ENCODE assay signal across 22 cellular contexts in genomic region chr3:89617706-89618105, GRCh38.
DNase-seq lines count a peak whose midpoint lies in the region; ATAC-seq and TF ChIP-seq lines count a peak whose summit lies in the region.
"Had no signal": no experiment of that assay in that cellular context is flagged by ENCODE, and none has a peak within 500 bp of the region (broad histone marks: within the 10 kb centered on the region; RNA-seq: fewer than 3 reads in every experiment).

No MANE protein-coding gene starts in this region.

- H3K27me3 ChIP-seq in esophagus squamous epithelium: no peaks in the 10 kb centered on the region
- H3K27me3 ChIP-seq: esophagus muscularis mucosa, suprapubic skin, uterus had no signal

- WGBS in esophagus squamous epithelium, 2 donors: 6 to 50% methylated on average over 1 of the region's 1 CpG

- ATAC-seq in GM19463 (IDR thresholded peaks at IDR 0.05; ENCODE audit: unreplicated experiment): no peak
- ATAC-seq in HG02763 (IDR thresholded peaks at IDR 0.05; ENCODE audit: unreplicated experiment): no peak
- ATAC-seq: activated naive CD8-positive, alpha-beta T cell treated with anti-CD3 and anti-CD28 coated beads, Interleukin-2, amount 50 U/mL, for 24 hours; CD8-positive, alpha-beta T cell; SK-N-SH treated with all-trans-retinoic acid at 6 μM for 48 hours had no signal

- intact Hi-C loops in esophagus squamous epithelium (cut with DNase I): no loop called here

- H3K4me1 ChIP-seq in esophagus squamous epithelium: no peaks in the 10 kb centered on the region
- H3K4me1 ChIP-seq: esophagus muscularis mucosa, suprapubic skin, uterus had no signal

- H3K27ac ChIP-seq in esophagus squamous epithelium: no peak overlapping the region
- H3K27ac ChIP-seq: esophagus muscularis mucosa, suprapubic skin, uterus had no signal

- H3K36me3 ChIP-seq in esophagus squamous epithelium: no peaks in the 10 kb centered on the region
- H3K36me3 ChIP-seq: esophagus muscularis mucosa, suprapubic skin, uterus had no signal

- TF ChIP-seq POLR2A in esophagus squamous epithelium (IDR thresholded peaks at IDR 0.05): no peak

- DNase-seq in HFF-Myc (ENCODE audit: extremely low read depth, low read depth) (peak; percentile 30), NCI-H82 (lab: John Stamatoyannopoulos, UW) (peak; percentile 58), fibroblast of mammary gland (ENCODE audit: low read depth) (peak; percentile 3), skeletal muscle cell (ENCODE audit: low read depth) (peak; percentile 21), esophagus squamous epithelium (lab: John Stamatoyannopoulos, UW) (no peak)
- DNase-seq: activated CD8-positive, alpha-beta memory T cell treated with anti-CD3 and anti-CD28 coated beads, Interleukin-2, amount 50 U/mL, for 48 hours; activated gamma-delta T cell; activated naive CD8-positive, alpha-beta T cell treated with anti-CD3 and anti-CD28 coated beads, Interleukin-2, amount 50 U/mL, for 24 hours; CD8-positive, alpha-beta T cell; DMS79; effector memory CD4-positive, alpha-beta T cell; midbrain; NCI-H1092; NCI-H2029 treated with DMSO at 0.1 percent for 48 hours; NCI-H510A treated with DMSO at 0.1 percent for 48 hours; stimulated activated CD4-positive, alpha-beta T cell treated with anti-CD3 and anti-CD28 coated beads, Interleukin-1b, Interleukin-23, amount 100 ng/mL, for 48 hours; uterus had no signal

- TF ChIP-seq CTCF in HFF-Myc (IDR thresholded peaks at IDR 0.05; ENCODE audit: low read depth, low read length, missing control alignments) (no peak), fibroblast of mammary gland (conservative IDR thresholded peaks at IDR 0.05; ENCODE audit: control insufficient read depth, insufficient read depth, low read depth, low read length) (no peak), esophagus squamous epithelium (IDR thresholded peaks at IDR 0.05) (no peak)

- H3K4me3 ChIP-seq in HFF-Myc (replicated peaks; ENCODE audit: low read depth, low read length): no peak overlapping the region
- H3K4me3 ChIP-seq in fibroblast of mammary gland (ENCODE audit: control insufficient read depth, low read depth, low read length): no peak overlapping the region
- no peak overlapping the region for H3K4me3 ChIP-seq in skeletal muscle cell (ENCODE audit: low read depth, low read length)
- H3K4me3 ChIP-seq in esophagus squamous epithelium: no peak overlapping the region
- H3K4me3 ChIP-seq: esophagus muscularis mucosa, suprapubic skin, uterus had no signal

- no peaks in the 10 kb centered on the region for H3K9me3 ChIP-seq in esophagus squamous epithelium
- H3K9me3 ChIP-seq: esophagus muscularis mucosa, suprapubic skin, uterus had no signal
